ENCODE assay signal across 23 cellular contexts in the genomic region with DNA sequence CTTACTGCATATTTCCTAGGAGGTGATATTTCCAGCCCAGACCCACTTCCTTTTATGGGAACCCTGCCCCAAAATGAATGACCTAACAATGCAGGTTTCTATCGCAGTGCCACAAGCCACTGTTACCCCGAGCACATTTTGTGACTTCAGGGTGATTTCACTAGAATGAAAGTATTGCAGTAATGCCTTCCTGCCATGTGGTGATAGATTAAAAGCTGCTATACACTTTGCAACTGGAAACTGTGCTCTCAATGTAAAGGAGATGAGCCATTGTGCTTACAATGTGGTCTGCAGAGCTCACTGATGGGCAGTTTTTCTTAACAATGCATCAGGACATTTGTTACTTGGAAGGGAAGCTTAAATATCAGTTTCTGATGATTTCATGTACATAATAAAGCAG.
DNase-seq lines count a peak whose midpoint lies in the region; ATAC-seq and TF ChIP-seq lines count a peak whose summit lies in the region.
"Had no signal": no experiment of that assay in that cellular context is flagged by ENCODE, and none has a peak within 500 bp of the region (broad histone marks: within the 10 kb centered on the region; RNA-seq: fewer than 3 reads in every experiment).

No MANE protein-coding gene starts in this region.

- DNase-seq in activated naive CD8-positive, alpha-beta T cell treated with anti-CD3 and anti-CD28 coated beads, Interleukin-2, amount 50 U/mL, for 24 hours = no peak
- no peak for DNase-seq in activated naive CD8-positive, alpha-beta T cell treated with anti-CD3 and anti-CD28 coated beads for 36 hours
- DNase-seq in OCI-M1 (lab: John Stamatoyannopoulos, UW) (peak; percentile 47), choroid plexus epithelial cell (ENCODE audit: low read depth) (peak; percentile 7), type B pancreatic cell (ENCODE audit: extremely low spot score, unreplicated experiment) (no peak), NCI-H524 treated with DMSO at 0.1 percent for 48 hours (lab: John Stamatoyannopoulos, UW) (no peak), AG08396 (ENCODE audit: low spot score) (no peak)
- no peak for DNase-seq in activated CD4-positive, CD25-positive, alpha-beta regulatory T cell treated with anti-CD3 and anti-CD28 coated beads, Interleukin-2, amount 50 U/mL, for 72 hours
- DNase-seq: ACHN; CD8-positive, alpha-beta T cell; DND-41; GM23248; KG1; NCI-H1048; NCI-H1417 treated with DMSO at 0.1 percent for 48 hours; NCI-H187; NCI-H446; NCI-H526 treated with DMSO at 0.1 percent for 48 hours; SIG-M5 had no signal

- no peak overlapping the region for H3K4me3 Mint-ChIP-seq in activated naive CD8-positive, alpha-beta T cell treated with anti-CD3 and anti-CD28 coated beads, Interleukin-2, amount 50 U/mL, for 24 hours
- H3K4me3 Mint-ChIP-seq in activated naive CD8-positive, alpha-beta T cell treated with anti-CD3 and anti-CD28 coated beads for 36 hours = no peak overlapping the region
- peak overlapping the region; percentile 6 for H3K4me3 Mint-ChIP-seq in type B pancreatic cell
- H3K4me3 Mint-ChIP-seq: CD8-positive, alpha-beta T cell had no signal

- H3K36me3 Mint-ChIP-seq in activated naive CD8-positive, alpha-beta T cell treated with anti-CD3 and anti-CD28 coated beads, Interleukin-2, amount 50 U/mL, for 24 hours (ENCODE audit: low read depth) = no peaks in the 10 kb centered on the region
- H3K36me3 Mint-ChIP-seq in activated naive CD8-positive, alpha-beta T cell treated with anti-CD3 and anti-CD28 coated beads for 36 hours = peaks cover 5% of the 10 kb centered on the region
- H3K36me3 Mint-ChIP-seq in type B pancreatic cell = peaks cover 2% of the 10 kb centered on the region

- no peaks in the 10 kb centered on the region for H3K27me3 Mint-ChIP-seq in activated naive CD8-positive, alpha-beta T cell treated with anti-CD3 and anti-CD28 coated beads, Interleukin-2, amount 50 U/mL, for 24 hours
- H3K27me3 Mint-ChIP-seq in activated naive CD8-positive, alpha-beta T cell treated with anti-CD3 and anti-CD28 coated beads for 36 hours = no peaks in the 10 kb centered on the region
- peaks cover 13% of the 10 kb centered on the region for H3K27me3 Mint-ChIP-seq in type B pancreatic cell

- peak; percentile 28 for ATAC-seq in activated naive CD8-positive, alpha-beta T cell treated with anti-CD3 and anti-CD28 coated beads, Interleukin-2, amount 50 U/mL, for 24 hours
- ATAC-seq: CD8-positive, alpha-beta T cell; Panc1; SK-N-SH treated with all-trans-retinoic acid at 6 μM for 48 hours had no signal

- no peak overlapping the region for H3K4me3 ChIP-seq in choroid plexus epithelial cell (ENCODE audit: low read depth, low read length)
- H3K4me3 ChIP-seq: BLaER1 treated with 17β-estradiol and CSF1 and Interleukin-3, amounts not matched to agents 10 nM and 100 nM; GM23248; HAP-1 had no signal

- no peaks in the 10 kb centered on the region for H3K9me3 Mint-ChIP-seq in activated naive CD8-positive, alpha-beta T cell treated with anti-CD3 and anti-CD28 coated beads, Interleukin-2, amount 50 U/mL, for 24 hours
- H3K9me3 Mint-ChIP-seq in activated naive CD8-positive, alpha-beta T cell treated with anti-CD3 and anti-CD28 coated beads for 36 hours = peaks cover 2% of the 10 kb centered on the region
- peaks cover 6% of the 10 kb centered on the region for H3K9me3 Mint-ChIP-seq in type B pancreatic cell
- H3K9me3 Mint-ChIP-seq: CD8-positive, alpha-beta T cell had no signal

- H3K4me1 Mint-ChIP-seq in activated naive CD8-positive, alpha-beta T cell treated with anti-CD3 and anti-CD28 coated beads, Interleukin-2, amount 50 U/mL, for 24 hours = peaks cover 18% of the 10 kb centered on the region
- H3K4me1 Mint-ChIP-seq in activated naive CD8-positive, alpha-beta T cell treated with anti-CD3 and anti-CD28 coated beads for 36 hours = peaks cover 11% of the 10 kb centered on the region
- peaks cover 39% of the 10 kb centered on the region for H3K4me1 Mint-ChIP-seq in type B pancreatic cell (ENCODE audit: unreplicated experiment)

- TF ChIP-seq CTCF in choroid plexus epithelial cell (conservative IDR thresholded peaks at IDR 0.05; ENCODE audit: low read depth, low read length) (no peak), type B pancreatic cell (conservative IDR thresholded peaks at IDR 0.05) (no peak)

- H3K27ac Mint-ChIP-seq in activated naive CD8-positive, alpha-beta T cell treated with anti-CD3 and anti-CD28 coated beads, Interleukin-2, amount 50 U/mL, for 24 hours = no peak overlapping the region
- H3K27ac Mint-ChIP-seq in activated naive CD8-positive, alpha-beta T cell treated with anti-CD3 and anti-CD28 coated beads for 36 hours = no peak overlapping the region
- H3K27ac Mint-ChIP-seq in type B pancreatic cell = peak overlapping the region; percentile 57
- H3K27ac Mint-ChIP-seq: CD8-positive, alpha-beta T cell had no signal

Comparison
In these comparisons a context has a peak if more than half of its experiments do, and no peak if none do; other contexts are left out.
1. DNase-seq: peak in OCI-M1 (single experiment) and choroid plexus epithelial cell (single experiment); none in activated naive CD8-positive, alpha-beta T cell treated with anti-CD3 and anti-CD28 coated beads, Interleukin-2, amount 50 U/mL, for 24 hours (single experiment), activated naive CD8-positive, alpha-beta T cell treated with anti-CD3 and anti-CD28 coated beads for 36 hours (single experiment), type B pancreatic cell (single experiment), NCI-H524 treated with DMSO at 0.1 percent for 48 hours (single experiment), AG08396 (single experiment) and activated CD4-positive, CD25-positive, alpha-beta regulatory T cell treated with anti-CD3 and anti-CD28 coated beads, Interleukin-2, amount 50 U/mL, for 72 hours (single experiment).